In the genomic region with DNA sequence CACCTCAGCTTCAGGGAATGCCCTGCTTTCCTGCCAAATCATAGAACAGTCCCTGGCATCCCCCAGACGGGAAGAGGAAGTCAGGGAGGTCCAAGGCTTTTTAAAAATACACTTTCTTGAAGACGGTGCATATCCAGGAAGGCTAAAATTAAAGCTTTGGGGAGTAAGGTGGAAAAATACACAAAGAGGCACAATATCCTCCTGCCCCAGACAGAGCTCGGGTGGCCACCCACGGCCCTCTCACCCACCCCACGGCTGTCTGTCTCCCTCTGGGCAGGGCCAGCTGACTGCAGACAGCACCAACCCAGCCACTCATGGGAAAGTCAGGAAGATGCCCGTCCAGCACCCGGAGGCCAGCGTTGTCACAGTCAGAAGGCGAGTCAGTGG, we compare ENCODE assay signal across 22 cellular contexts. TPM values are rescaled to one million over a fixed set of nuclear protein-coding genes. Genes with fewer than 3 reads are reported as not detected.
A peak's percentile ranks its signal among the peaks of the same experiment; 100 is the strongest.
DNase-seq lines count a peak whose midpoint lies in the region; ATAC-seq, FAIRE-seq and TF ChIP-seq lines count a peak whose summit lies in the region.
"Had no signal": no experiment of that assay in that cellular context is flagged by ENCODE, and none has a peak within 500 bp of the region (broad histone marks: within the 10 kb centered on the region; RNA-seq: fewer than 3 reads in every experiment).

No MANE protein-coding gene starts in this region.

- H3K27ac ChIP-seq in HUES48 (ENCODE audit: low read depth, low read length) (peak overlapping the region; percentile 81), astrocyte (ENCODE audit: low read depth, low read length) (peak overlapping the region; percentile 47), iPS-18a (ENCODE audit: low read length) (no peak overlapping the region), smooth muscle cell (ENCODE audit: low read depth) (peak overlapping the region; percentile 78)
- H3K27ac ChIP-seq: right lobe of liver, testis had no signal

- H3K79me2 ChIP-seq in astrocyte (ENCODE audit: insufficient read depth, low read length), result no peaks in the 10 kb centered on the region
- H3K79me2 ChIP-seq in smooth muscle cell (ENCODE audit: low read depth), result no peaks in the 10 kb centered on the region

- H3K27me3 ChIP-seq in HUES48 (ENCODE audit: control insufficient read depth, insufficient read depth, low read length) (no peaks in the 10 kb centered on the region), astrocyte (ENCODE audit: insufficient read depth, low read length) (no peaks in the 10 kb centered on the region), iPS-18a (ENCODE audit: control insufficient read depth, insufficient read depth, low read length) (peaks cover 21% of the 10 kb centered on the region), smooth muscle cell (ENCODE audit: low read depth) (no peaks in the 10 kb centered on the region)
- H3K27me3 ChIP-seq: right lobe of liver, testis had no signal

- no peaks in the 10 kb centered on the region for H3K36me3 Mint-ChIP-seq in astrocyte (ENCODE audit: low read depth, unreplicated experiment)
- no peaks in the 10 kb centered on the region for H3K36me3 Mint-ChIP-seq in effector memory CD8-positive, alpha-beta T cell (ENCODE audit: insufficient read depth)
- H3K36me3 Mint-ChIP-seq: activated naive CD8-positive, alpha-beta T cell treated with anti-CD3 and anti-CD28 coated beads, Interleukin-2, amount 10 ng/mL, durations not matched to agents 7 days and 5 days; T-cell had no signal

- no peak for FAIRE-seq in astrocyte (lab: Jason Lieb, UNC)
- FAIRE-seq: endometrium, frontal cortex had no signal

- ATAC-seq in effector memory CD8-positive, alpha-beta T cell (replicated peaks), result no peak
- ATAC-seq: activated CD8-positive, alpha-beta T cell treated with anti-CD3 and anti-CD28 coated beads, Interleukin-2, amount 10 ng/mL, durations not matched to agents 7 days and 5 days; right lobe of liver; T-cell had no signal

- peak overlapping the region; percentile 64 for H3K4me2 ChIP-seq in astrocyte (ENCODE audit: low read length)
- H3K4me2 ChIP-seq in smooth muscle cell, result peak overlapping the region; percentile 76

- H3K4me1 ChIP-seq in HUES48 (ENCODE audit: control insufficient read depth, insufficient read depth, low read length) (peaks cover 23% of the 10 kb centered on the region), astrocyte (ENCODE audit: insufficient read depth, low read length) (peaks cover 14% of the 10 kb centered on the region), iPS-18a (ENCODE audit: control insufficient read depth, low read depth, low read length) (peaks cover 31% of the 10 kb centered on the region), smooth muscle cell (ENCODE audit: low read depth) (peaks cover 25% of the 10 kb centered on the region)
- H3K4me1 ChIP-seq: testis had no signal

- 57% methylated on average over 9 of the region's 9 CpGs for WGBS in smooth muscle cell (ENCODE audit: low lambda C conversion rate)

- H3K9me3 ChIP-seq in HUES48 (ENCODE audit: control insufficient read depth, insufficient read depth, low read length), result no peaks in the 10 kb centered on the region
- H3K9me3 ChIP-seq in astrocyte (ENCODE audit: insufficient read depth, low read depth, low read length), result no peaks in the 10 kb centered on the region
- no peaks in the 10 kb centered on the region for H3K9me3 ChIP-seq in iPS-18a (ENCODE audit: control insufficient read depth, low read depth, low read length)
- no peaks in the 10 kb centered on the region for H3K9me3 ChIP-seq in smooth muscle cell (replicated peaks; ENCODE audit: low read depth)
- H3K9me3 ChIP-seq: right lobe of liver, testis had no signal

- H3K4me3 Mint-ChIP-seq in astrocyte (ENCODE audit: unreplicated experiment), result peak overlapping the region; percentile 60
- H3K4me3 Mint-ChIP-seq in effector memory CD8-positive, alpha-beta T cell, result no peak overlapping the region
- H3K4me3 Mint-ChIP-seq: activated CD8-positive, alpha-beta T cell treated with anti-CD3 and anti-CD28 coated beads, Interleukin-2, amount 10 ng/mL, durations not matched to agents 7 days and 5 days; activated naive CD8-positive, alpha-beta T cell treated with anti-CD3 and anti-CD28 coated beads, Interleukin-2, amount 10 ng/mL, durations not matched to agents 7 days and 5 days; central memory CD8-positive, alpha-beta T cell; T-cell had no signal

- H3K27me3 Mint-ChIP-seq in astrocyte (ENCODE audit: low read depth, unreplicated experiment), result peaks cover 6% of the 10 kb centered on the region
- H3K27me3 Mint-ChIP-seq in effector memory CD8-positive, alpha-beta T cell, result peaks cover 18 to 49% of the 10 kb centered on the region in 2 donors

- peaks cover 6% of the 10 kb centered on the region for H3F3A ChIP-seq in smooth muscle cell (ENCODE audit: low read depth)

- TF ChIP-seq CTCF in astrocyte (IDR thresholded peaks at IDR 0.05; ENCODE audit: insufficient read depth, low read depth, low read length) (no peak), smooth muscle cell (IDR thresholded peaks at IDR 0.05; ENCODE audit: borderline replicate concordance, insufficient read depth, poor library complexity, severe bottlenecking) (no peak)

- H3K4me3 ChIP-seq in HUES48 (ENCODE audit: low read depth, low read length), result no peak overlapping the region
- H3K4me3 ChIP-seq in astrocyte (ENCODE audit: insufficient read depth, low read depth, low read length), result peak overlapping the region; percentile 0
- peak overlapping the region; percentile 17 for H3K4me3 ChIP-seq in iPS-18a (ENCODE audit: low read length)
- H3K4me3 ChIP-seq in smooth muscle cell, result no peak overlapping the region
- H3K4me3 ChIP-seq: right lobe of liver, testis had no signal

- H3K36me3 ChIP-seq in HUES48 (ENCODE audit: control insufficient read depth, insufficient read depth, low read length) (0 out of 2 replicates have a peak, but pooled peaks cover 2% of the 10 kb centered on the region), astrocyte (ENCODE audit: insufficient read depth, low read length) (no peaks in the 10 kb centered on the region), iPS-18a (ENCODE audit: control insufficient read depth, low read depth, low read length) (no peaks in the 10 kb centered on the region), smooth muscle cell (ENCODE audit: low read depth) (no peaks in the 10 kb centered on the region)
- H3K36me3 ChIP-seq: right lobe of liver had no signal

- H3K9me3 Mint-ChIP-seq in astrocyte (ENCODE audit: unreplicated experiment), result no peaks in the 10 kb centered on the region
- no peaks in the 10 kb centered on the region for H3K9me3 Mint-ChIP-seq in effector memory CD8-positive, alpha-beta T cell
- H3K9me3 Mint-ChIP-seq: activated naive CD8-positive, alpha-beta T cell treated with anti-CD3 and anti-CD28 coated beads, Interleukin-2, amount 10 ng/mL, durations not matched to agents 7 days and 5 days; central memory CD8-positive, alpha-beta T cell; T-cell had no signal

- H3K9ac ChIP-seq in HUES48 (ENCODE audit: low read depth, low read length), result no peak overlapping the region
- peak overlapping the region; percentile 51 for H3K9ac ChIP-seq in astrocyte (ENCODE audit: low read length)
- H3K9ac ChIP-seq in iPS-18a (ENCODE audit: low read length), result no peak overlapping the region
- peak overlapping the region; percentile 9 for H3K9ac ChIP-seq in smooth muscle cell (ENCODE audit: low read depth)

- H2AFZ ChIP-seq in astrocyte (ENCODE audit: low read depth, low read length) (peak overlapping the region; percentile 43), smooth muscle cell (ENCODE audit: low read depth) (no peak overlapping the region)

- H3K4me1 Mint-ChIP-seq in astrocyte (ENCODE audit: low read depth, unreplicated experiment), result peaks cover 24% of the 10 kb centered on the region
- H3K4me1 Mint-ChIP-seq in effector memory CD8-positive, alpha-beta T cell (ENCODE audit: low read depth in 2 of 2), result no peaks in the 10 kb centered on the region
- H3K4me1 Mint-ChIP-seq: activated naive CD8-positive, alpha-beta T cell treated with anti-CD3 and anti-CD28 coated beads, Interleukin-2, amount 10 ng/mL, durations not matched to agents 7 days and 5 days; central memory CD8-positive, alpha-beta T cell; T-cell had no signal

- peak overlapping the region; percentile 97 for H3K27ac Mint-ChIP-seq in astrocyte (ENCODE audit: unreplicated experiment)
- H3K27ac Mint-ChIP-seq in effector memory CD8-positive, alpha-beta T cell, result no peak overlapping the region
- H3K27ac Mint-ChIP-seq: activated CD8-positive, alpha-beta T cell treated with anti-CD3 and anti-CD28 coated beads, Interleukin-2, amount 10 ng/mL, durations not matched to agents 7 days and 5 days; activated naive CD8-positive, alpha-beta T cell treated with anti-CD3 and anti-CD28 coated beads, Interleukin-2, amount 10 ng/mL, durations not matched to agents 7 days and 5 days; T-cell had no signal

- DNase-seq in astrocyte (ENCODE audit: low read depth) (no peak), smooth muscle cell (lab: John Stamatoyannopoulos, UW; ENCODE audit: unreplicated experiment) (no peak), NCI-H1048 (lab: John Stamatoyannopoulos, UW) (no peak), T-helper 9 cell (no peak), COR-L47 (lab: John Stamatoyannopoulos, UW) (no peak)
- no peak for DNase-seq in effector memory CD8-positive, alpha-beta T cell
- DNase-seq: activated CD8-positive, alpha-beta T cell treated with anti-CD3 and anti-CD28 coated beads, Interleukin-2, amount 10 ng/mL, durations not matched to agents 7 days and 5 days; activated naive CD8-positive, alpha-beta T cell treated with anti-CD3 and anti-CD28 coated beads, Interleukin-2, amount 10 ng/mL, durations not matched to agents 7 days and 5 days; DMS153; NCI-H2107; right lobe of liver; stimulated activated CD4-positive, alpha-beta T cell treated with anti-CD3 and anti-CD28 coated beads, Interleukin-2, amount 100 ng/mL, for 24 hours; T-cell had no signal

- H4K20me1 ChIP-seq in astrocyte (ENCODE audit: insufficient read depth, low read length) (no peaks in the 10 kb centered on the region), smooth muscle cell (ENCODE audit: low read depth) (no peaks in the 10 kb centered on the region)

RNA-seq across cellular contexts. Expression of gene BMP7, which starts 53.6 kb away (rescaled TPM):
- 12.3 and 15.3 TPM in 2 replicates for total RNA-seq in astrocyte
- 18.1 and 19.0 TPM in 2 replicates for total RNA-seq in smooth muscle cell
- 28.3 and 37.3 TPM in 2 replicates for polyA plus RNA-seq in smooth muscle cell
- total RNA-seq: activated CD8-positive, alpha-beta T cell treated with anti-CD3 and anti-CD28 coated beads, Interleukin-2, amount 10 ng/mL, durations not matched to agents 7 days and 5 days; activated naive CD8-positive, alpha-beta T cell treated with anti-CD3 and anti-CD28 coated beads, Interleukin-2, amount 10 ng/mL, durations not matched to agents 7 days and 5 days; IMR-90; lung microvascular endothelial cell; right lobe of liver; T-cell had no signal
- polyA plus RNA-seq: BJ, IMR-90 had no signal

Comparison
In these comparisons a context has a peak if more than half of its experiments do, and no peak if none do; other contexts are left out.
1. H3K4me3 ChIP-seq: peak in astrocyte (single experiment) and iPS-18a (single experiment); none in HUES48 (single experiment) and smooth muscle cell (single experiment).
2. H3K9ac ChIP-seq: peak in astrocyte (single experiment) and smooth muscle cell (single experiment); none in HUES48 (single experiment) and iPS-18a (single experiment).